Comparison of ENCODE assay signal across 13 cellular contexts in the genomic region with DNA sequence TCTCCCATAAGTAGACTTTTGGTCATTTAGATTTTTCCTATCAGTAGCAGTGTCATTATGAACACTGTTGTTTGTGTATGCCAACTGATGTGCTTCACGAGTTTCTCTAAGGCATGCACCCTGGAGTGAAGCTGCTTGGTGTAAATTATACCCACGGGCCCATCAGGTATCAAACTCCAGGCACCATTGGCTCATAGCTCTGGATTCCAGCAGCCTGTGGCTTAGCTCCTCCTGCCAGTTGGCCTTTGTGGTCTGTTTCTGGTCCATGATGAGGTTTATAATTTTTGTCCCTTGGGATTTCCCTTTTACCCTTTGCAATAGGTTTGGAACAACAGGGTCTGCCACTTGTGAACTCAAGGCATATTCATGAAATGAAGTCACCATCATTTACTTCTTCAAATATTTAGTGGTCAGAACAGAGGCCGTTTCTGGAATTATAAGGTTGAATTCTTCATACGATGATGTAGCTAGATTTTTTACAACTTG.
DNase-seq lines count a peak whose midpoint lies in the region; ATAC-seq, FAIRE-seq and TF ChIP-seq lines count a peak whose summit lies in the region.
"Had no signal": no experiment of that assay in that cellular context is flagged by ENCODE, and none has a peak within 500 bp of the region (broad histone marks: within the 10 kb centered on the region; RNA-seq: fewer than 3 reads in every experiment).

No MANE protein-coding gene starts in this region.

- peak; percentile 42 for DNase-seq in H54 (ENCODE audit: insufficient read length, low spot score)
- no peak for DNase-seq in Panc1 (ENCODE audit: low read depth, low spot score)
- peak; percentile 93 to 99 for DNase-seq in fibroblast of lung (ENCODE audit: low read depth in 2 of 2)
- peak; percentile 86 for DNase-seq in stromal cell of bone marrow (ENCODE audit: low read depth)
- no peak for DNase-seq in NAMALWA (ENCODE audit: low spot score)
- no peak for DNase-seq in SW 1271 (lab: John Stamatoyannopoulos, UW)
- DNase-seq in activated naive CD4-positive, alpha-beta T cell treated with anti-CD3 and anti-CD28 coated beads, Interleukin-2, amount 50 U/mL, for 16 hours = no peak
- DNase-seq: activated CD4-positive, alpha-beta T cell treated with anti-CD3 and anti-CD28 coated beads, Interleukin-2, amount 50 U/mL, for 48 hours; endodermal cell; NCI-H1694 treated with DMSO at 0.1 percent for 48 hours; stimulated activated CD4-positive, alpha-beta T cell treated with anti-CD3 and anti-CD28 coated beads, Interleukin-1b, Interleukin-23, amount 100 ng/mL, for 48 hours had no signal

- intact Hi-C loops in Panc1 (cut with micrococcal nuclease; ENCODE audit: unreplicated experiment) = no loop called here

- CTCF ChIA-PET in Panc1 (lab: Charles Lee) = interaction anchor here (0.7 kb wide), 1 partner anchor 29 kb away, joined by 5 read pairs; no protein-coding TSS in a partner anchor

- H3K4me2 ChIP-seq in fibroblast of lung (ENCODE audit: extremely low read depth, insufficient read depth, low read length) = no peak overlapping the region
- H3K4me2 ChIP-seq: neural progenitor cell had no signal

- H3K36me3 ChIP-seq in Panc1 (ENCODE audit: control insufficient read depth, insufficient read depth, low read length) (no peaks in the 10 kb centered on the region), fibroblast of lung (ENCODE audit: control insufficient read depth, insufficient read depth, low read length) (no peaks in the 10 kb centered on the region)
- H3K36me3 ChIP-seq: neural progenitor cell had no signal

- H3K27me3 ChIP-seq in Panc1 (ENCODE audit: control insufficient read depth, insufficient read depth, low read length) (no peaks in the 10 kb centered on the region), fibroblast of lung (ENCODE audit: control insufficient read depth, insufficient read depth, low read length) (no peaks in the 10 kb centered on the region)
- H3K27me3 ChIP-seq: neural progenitor cell had no signal

- no peak for TF ChIP-seq POLR2A in H54 (IDR thresholded peaks at IDR 0.05; ENCODE audit: low read depth, low read length)

- no peak overlapping the region for H3K9ac ChIP-seq in fibroblast of lung (ENCODE audit: insufficient read depth, low read length)
- H3K9ac ChIP-seq: neural progenitor cell had no signal

- no TSS peak for BruUV-seq in Panc1 (replicated peaks; lab: Mats Ljungman, UMichigan)

- no peaks in the 10 kb centered on the region for H4K20me1 ChIP-seq in fibroblast of lung (ENCODE audit: control insufficient read depth, extremely low read depth, insufficient read depth, low read length)

- ATAC-seq in Panc1 = no peak
- ATAC-seq in HG02884 (IDR thresholded peaks at IDR 0.05; ENCODE audit: unreplicated experiment) = no peak

- no peak overlapping the region for H2AFZ ChIP-seq in fibroblast of lung (ENCODE audit: low read length)
- H2AFZ ChIP-seq: neural progenitor cell had no signal

- no peaks in the 10 kb centered on the region for H3K79me2 ChIP-seq in fibroblast of lung (ENCODE audit: control insufficient read depth, insufficient read depth, low read length)

- no peak for TF ChIP-seq CTCF in Panc1 (IDR thresholded peaks at IDR 0.05)
- no peak for TF ChIP-seq CTCF in fibroblast of lung (conservative IDR thresholded peaks at IDR 0.05 in 1 of 2, IDR thresholded peaks at IDR 0.05 in 1 of 2; ENCODE audit: low read depth in 1 of 2, low read length in 2 of 2)

- H3K9me3 ChIP-seq in Panc1 (ENCODE audit: control insufficient read depth, insufficient read depth, low read depth, low read length) = no peaks in the 10 kb centered on the region
- no peaks in the 10 kb centered on the region for H3K9me3 ChIP-seq in fibroblast of lung (ENCODE audit: control insufficient read depth, insufficient read depth, low read depth, low read length)

- H3K4me1 ChIP-seq in Panc1 (ENCODE audit: control insufficient read depth, insufficient read depth, low read length) = peaks cover 7% of the 10 kb centered on the region; the same call in 1 of the 2 replicates
- peaks cover 4% of the 10 kb centered on the region for H3K4me1 ChIP-seq in fibroblast of lung (ENCODE audit: control insufficient read depth, extremely low read depth, insufficient read depth, low read length)

- peak; percentile 94 for FAIRE-seq in H54 (lab: Jason Lieb, UNC)

- POLR2A ChIA-PET in Panc1 (lab: Charles Lee) = interaction anchor here (0.7 kb wide), 1 partner anchor 731 kb away, joined by 6 read pairs; no protein-coding TSS in a partner anchor

- in situ Hi-C loops in Panc1 (cut with HindIII; ENCODE audit: low pct_unique_long_range_greater_than_20kb, low sequenced_read_pairs) = no loop called here

- H3K27ac ChIP-seq in Panc1 (ENCODE audit: low read length) (peak overlapping the region; percentile 30; the same call in 1 of the 2 replicates), fibroblast of lung (ENCODE audit: insufficient read depth, low read length) (no peak overlapping the region)
- H3K27ac ChIP-seq: neural progenitor cell had no signal

- H3K4me3 ChIP-seq in Panc1 (ENCODE audit: low read depth in 2 of 2, low read length in 2 of 2) = no peak overlapping the region
- no peak overlapping the region for H3K4me3 ChIP-seq in fibroblast of lung (replicated peaks in 1 of 4; ENCODE audit: control extremely low read depth in 1 of 4, insufficient read depth in 1 of 4, low read depth in 3 of 4, low read length in 4 of 4)
- H3K4me3 ChIP-seq: neural progenitor cell had no signal

Comparison
In these comparisons a context has a peak if more than half of its experiments do, and no peak if none do; other contexts are left out.
1. DNase-seq: peak in H54 (single experiment), fibroblast of lung (2 of 2) and stromal cell of bone marrow (single experiment); none in Panc1 (single experiment), NAMALWA (single experiment), SW 1271 (0 of 2) and activated naive CD4-positive, alpha-beta T cell treated with anti-CD3 and anti-CD28 coated beads, Interleukin-2, amount 50 U/mL, for 16 hours (single experiment).